ENCODE assay signal across 16 cellular contexts in the genomic region with DNA sequence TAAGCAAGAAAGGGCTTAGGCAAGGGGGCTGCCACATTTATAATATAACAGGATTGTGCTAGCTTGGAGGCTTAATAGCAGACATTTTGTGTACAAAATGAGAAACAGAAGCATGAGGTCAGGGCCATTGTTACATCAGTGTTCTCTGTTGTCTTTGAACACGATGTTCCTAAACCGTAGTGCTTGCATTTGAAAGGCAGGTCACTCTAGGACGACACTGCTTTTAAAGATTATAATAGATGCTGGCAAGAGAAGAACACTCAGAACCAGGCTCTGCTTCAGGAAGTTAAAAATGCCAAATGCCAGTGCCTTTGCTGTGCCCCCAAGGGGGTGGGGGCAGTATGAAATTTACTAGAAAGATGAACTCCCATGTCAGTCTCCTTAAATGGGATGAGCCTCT.
DNase-seq lines count a peak whose midpoint lies in the region; ATAC-seq and TF ChIP-seq lines count a peak whose summit lies in the region.
"Had no signal": no experiment of that assay in that cellular context is flagged by ENCODE, and none has a peak within 500 bp of the region (broad histone marks: within the 10 kb centered on the region; RNA-seq: fewer than 3 reads in every experiment).

No MANE protein-coding gene starts in this region.

- no peak overlapping the region for H3K4me3 ChIP-seq in heart left ventricle
- H3K4me3 ChIP-seq in suprapubic skin = no peak overlapping the region
- H3K4me3 ChIP-seq in ascending aorta = no peak overlapping the region
- H3K4me3 ChIP-seq: K562, Peyer's patch had no signal

- DNase-seq in cerebellar cortex (ENCODE audit: low spot score) (peak; percentile 17), heart left ventricle (no peak), midbrain (lab: John Stamatoyannopoulos, UW) (peak; percentile 67), suprapubic skin (ENCODE audit: low spot score in 2 of 2) (no peak), NCI-H524 (lab: John Stamatoyannopoulos, UW) (no peak), ascending aorta (ENCODE audit: low spot score in 2 of 2) (no peak)
- DNase-seq in activated T-cell treated with anti-CD3 and anti-CD28 coated beads, Interleukin-2, amount 50 U/mL, for 1 hour = no peak
- DNase-seq: CD8-positive, alpha-beta memory T cell; DMS79; MV-4-11; NCI-H1417; NCI-H187; NCI-H226; NCI-H524 treated with DMSO at 0.1 percent for 48 hours; Peyer's patch had no signal

- peak; percentile 88 to 94 (median 90) for ATAC-seq in heart left ventricle
- ATAC-seq: K562 had no signal

- TF ChIP-seq POLR2A in heart left ventricle (IDR thresholded peaks at IDR 0.05) = no peak
- no peak for TF ChIP-seq POLR2A in suprapubic skin (IDR thresholded peaks at IDR 0.05)

- no peak for TF ChIP-seq EP300 in suprapubic skin (IDR thresholded peaks at IDR 0.05)

- WGBS in heart left ventricle, 4 donors = 25 to 37% (median 29%) methylated on average over 3 of the region's 3 CpGs
- WGBS in suprapubic skin = 44% methylated on average over 3 of the region's 3 CpGs

- peaks cover 0 to 33% (median 0%) of the 10 kb centered on the region in 12 donors for H3K4me1 ChIP-seq in heart left ventricle
- H3K4me1 ChIP-seq in suprapubic skin = peaks cover 7% of the 10 kb centered on the region
- H3K4me1 ChIP-seq in ascending aorta = no peaks in the 10 kb centered on the region
- H3K4me1 ChIP-seq: Peyer's patch had no signal

- no peaks in the 10 kb centered on the region for H3K36me3 ChIP-seq in heart left ventricle
- no peaks in the 10 kb centered on the region for H3K36me3 ChIP-seq in suprapubic skin
- H3K36me3 ChIP-seq in ascending aorta = no peaks in the 10 kb centered on the region
- H3K36me3 ChIP-seq: Peyer's patch had no signal

- intact Hi-C loops in heart left ventricle (cut with DNase I) (no loop called here), ascending aorta (cut with DNase I) (no loop called here)

- H3K27ac ChIP-seq in heart left ventricle (peak overlapping the region in 6 of 12 donors; percentile 13 to 65 (median 25)), suprapubic skin (peak overlapping the region; percentile 21), ascending aorta (no peak overlapping the region)

- no peaks in the 10 kb centered on the region for H3K27me3 ChIP-seq in heart left ventricle
- no peaks in the 10 kb centered on the region for H3K27me3 ChIP-seq in suprapubic skin
- no peaks in the 10 kb centered on the region for H3K27me3 ChIP-seq in ascending aorta
- H3K27me3 ChIP-seq: Peyer's patch had no signal

- H3K9me3 ChIP-seq in heart left ventricle (no peaks in the 10 kb centered on the region), suprapubic skin (no peaks in the 10 kb centered on the region), ascending aorta (no peaks in the 10 kb centered on the region)
- H3K9me3 ChIP-seq: Peyer's patch had no signal

- TF ChIP-seq CTCF in heart left ventricle (IDR thresholded peaks at IDR 0.05) (no peak), suprapubic skin (IDR thresholded peaks at IDR 0.05) (no peak), ascending aorta (IDR thresholded peaks at IDR 0.05) (no peak)

Comparison
In these comparisons a context has a peak if more than half of its experiments do, and no peak if none do; other contexts are left out.
1. DNase-seq: peak in cerebellar cortex (single experiment) and midbrain (single experiment); none in heart left ventricle (0 of 5), suprapubic skin (0 of 2), NCI-H524 (0 of 2), activated T-cell treated with anti-CD3 and anti-CD28 coated beads, Interleukin-2, amount 50 U/mL, for 1 hour (single experiment) and ascending aorta (0 of 2).